Comparison of ENCODE assay signal across 11 cellular contexts in the genomic region with DNA sequence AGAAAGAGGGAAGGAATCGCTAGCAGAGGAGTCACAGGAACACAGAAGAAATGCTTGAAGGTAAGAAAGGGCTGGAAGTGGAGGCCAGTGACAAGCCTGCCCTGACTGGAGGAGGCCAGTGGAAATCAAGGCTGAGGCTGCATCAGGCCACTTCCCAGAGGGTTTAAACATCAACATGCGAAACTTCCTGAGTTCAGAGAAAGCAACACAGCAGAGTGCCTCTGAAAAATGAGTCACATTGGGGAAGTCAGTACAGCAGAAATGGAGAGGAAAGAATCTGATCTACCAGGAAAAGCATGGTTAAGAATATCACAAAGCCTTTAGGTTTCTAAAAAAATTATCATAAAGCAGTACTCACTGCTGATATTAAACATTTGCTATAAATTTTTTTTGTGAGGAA. TPM values are rescaled to one million over a fixed set of nuclear protein-coding genes. Genes with fewer than 3 reads are reported as not detected.
DNase-seq lines count a peak whose midpoint lies in the region; TF ChIP-seq lines count a peak whose summit lies in the region.
"Had no signal": no experiment of that assay in that cellular context is flagged by ENCODE, and none has a peak within 500 bp of the region (broad histone marks: within the 10 kb centered on the region; RNA-seq: fewer than 3 reads in every experiment).

No MANE protein-coding gene starts in this region.

- no peak overlapping the region for H3K23ac ChIP-seq in mesendoderm (ENCODE audit: low read length)

- H3K36me3 ChIP-seq in mesendoderm (ENCODE audit: control insufficient read depth, insufficient read depth, low read length) = no peaks in the 10 kb centered on the region
- H3K36me3 ChIP-seq in ascending aorta = peaks cover 20 to 38% of the 10 kb centered on the region in 2 donors
- H3K36me3 ChIP-seq: ovary had no signal

- H3K27ac ChIP-seq in mesendoderm (ENCODE audit: low read depth, low read length) = no peak overlapping the region
- no peak overlapping the region for H3K27ac ChIP-seq in ascending aorta
- H3K27ac ChIP-seq: ovary had no signal

- H4K5ac ChIP-seq in mesendoderm (ENCODE audit: low read length) = no peak overlapping the region

- peaks cover 2% of the 10 kb centered on the region for H3K79me1 ChIP-seq in mesendoderm (ENCODE audit: low read length)

- no peaks in the 10 kb centered on the region for H3K27me3 ChIP-seq in mesendoderm (ENCODE audit: insufficient read depth, low read length, poor library complexity)
- no peaks in the 10 kb centered on the region for H3K27me3 ChIP-seq in ascending aorta
- H3K27me3 ChIP-seq: ovary had no signal

- H2BK5ac ChIP-seq in mesendoderm (ENCODE audit: low read length) = no peak overlapping the region

- H2BK15ac ChIP-seq in mesendoderm (replicated peaks; ENCODE audit: low read depth) = no peak overlapping the region

- no peak overlapping the region for H2AK5ac ChIP-seq in mesendoderm (ENCODE audit: low read length)

- H3K18ac ChIP-seq in mesendoderm (ENCODE audit: low read length) = no peak overlapping the region

- H3K4me3 ChIP-seq in choroid plexus epithelial cell (ENCODE audit: low read depth, low read length) = no peak overlapping the region
- H3K4me3 ChIP-seq in mesendoderm (ENCODE audit: low read length) = no peak overlapping the region
- no peak overlapping the region for H3K4me3 ChIP-seq in ascending aorta
- H3K4me3 ChIP-seq: ovary had no signal

- H3K56ac ChIP-seq in mesendoderm (ENCODE audit: low read length) = no peak overlapping the region

- DNase-seq in EL = peak; percentile 53
- DNase-seq in NOMO-1 treated with DMSO at 0.1 percent for 48 hours (lab: John Stamatoyannopoulos, UW; ENCODE audit: unreplicated experiment) = peak; percentile 38
- DNase-seq in choroid plexus epithelial cell (ENCODE audit: low read depth) = peak; percentile 78
- DNase-seq in mesendoderm = peak; percentile 9
- DNase-seq in ascending aorta (ENCODE audit: low spot score in 2 of 2) = no peak
- no peak for DNase-seq in epidermal melanocyte (ENCODE audit: insufficient read length, low spot score)
- DNase-seq in posterior vena cava (ENCODE audit: low spot score) = no peak
- no peak for DNase-seq in T1000 (lab: John Stamatoyannopoulos, UW)
- DNase-seq: amniotic stem cell, NCI-H510A, ovary had no signal

- H3K9me3 ChIP-seq in ascending aorta = no peaks in the 10 kb centered on the region
- H3K9me3 ChIP-seq: ovary had no signal

- H3K4me1 ChIP-seq in mesendoderm (ENCODE audit: control insufficient read depth, low read depth, low read length) = no peaks in the 10 kb centered on the region
- no peaks in the 10 kb centered on the region for H3K4me1 ChIP-seq in ascending aorta

- no peak overlapping the region for H2BK120ac ChIP-seq in mesendoderm (ENCODE audit: low read depth, low read length)

- no peak for TF ChIP-seq CTCF in choroid plexus epithelial cell (conservative IDR thresholded peaks at IDR 0.05; ENCODE audit: low read depth, low read length)
- no peak for TF ChIP-seq CTCF in ascending aorta (IDR thresholded peaks at IDR 0.05)

- no peak overlapping the region for H4K8ac ChIP-seq in mesendoderm (ENCODE audit: low read depth, low read length)

- intact Hi-C loops in ascending aorta (cut with DNase I) = no loop called here
- intact Hi-C loops in posterior vena cava (cut with DNase I) = no loop called here

- no peaks in the 10 kb centered on the region for H3K79me2 ChIP-seq in mesendoderm (ENCODE audit: control insufficient read depth, insufficient read depth, low read length)

- no CpG with 5 or more reads among the region's 2 CpGs for WGBS in mesendoderm (ENCODE audit: extremely low coverage, insufficient coverage, low lambda C conversion rate)

- no peak overlapping the region for H3K4me2 ChIP-seq in mesendoderm (ENCODE audit: low read length)

- no peak overlapping the region for H3K4ac ChIP-seq in mesendoderm (ENCODE audit: low read depth, low read length)

- H3K9ac ChIP-seq in mesendoderm (ENCODE audit: low read length) = no peak overlapping the region

RNA-seq across cellular contexts. Expression of a gene that starts 23.3 kb away (rescaled TPM):
- 4.2 TPM for polyA plus RNA-seq in mesendoderm (2013, experiment 1 of 2)
- 4.4 TPM for polyA plus RNA-seq in mesendoderm (2013, experiment 2 of 2)
- 0.75 TPM for total RNA-seq in ascending aorta
- total RNA-seq in posterior vena cava = 10 to 100 TPM in 1 of 2 donors, 1 to 10 TPM in 1; 9.9 to 11.0 TPM

RNA-seq across cellular contexts. Expression of a gene that starts 36.0 kb away (rescaled TPM):
- 7.1 TPM for polyA plus RNA-seq in mesendoderm (2013, experiment 1 of 2)
- 7.1 TPM for polyA plus RNA-seq in mesendoderm (2013, experiment 2 of 2)
- total RNA-seq in ascending aorta (54.8 TPM), posterior vena cava (10 to 100 TPM; 16.2 to 17.8 TPM)

RNA-seq across cellular contexts. Expression of a gene that starts 41.5 kb away (rescaled TPM):
- polyA plus RNA-seq in mesendoderm (2013, experiment 1 of 2) = not detected
- not detected for polyA plus RNA-seq in mesendoderm (2013, experiment 2 of 2)
- total RNA-seq in ascending aorta (not detected), posterior vena cava (not detected)
- total RNA-seq: ovary had no signal
- polyA plus RNA-seq: ovary had no signal

RNA-seq across cellular contexts. Expression of a gene that starts 47.4 kb away (rescaled TPM):
- polyA plus RNA-seq in mesendoderm (2013, experiment 1 of 2) = 29.9 TPM
- 29.7 TPM for polyA plus RNA-seq in mesendoderm (2013, experiment 2 of 2)
- 50.0 TPM for total RNA-seq in ascending aorta
- total RNA-seq in posterior vena cava = 10 to 100 TPM; 14.6 to 19.1 TPM

RNA-seq across cellular contexts. Expression of a gene that starts 54.7 kb away (rescaled TPM):
- 0.46 TPM for polyA plus RNA-seq in mesendoderm (2013, experiment 1 of 2)
- 0.71 TPM for polyA plus RNA-seq in mesendoderm (2013, experiment 2 of 2)
- total RNA-seq in ascending aorta (not detected), posterior vena cava (not detected)
- total RNA-seq: ovary had no signal
- polyA plus RNA-seq: ovary had no signal

Comparison
In these comparisons a context has a peak if more than half of its experiments do, and no peak if none do; other contexts are left out.
1. DNase-seq: peak in EL (single experiment), NOMO-1 treated with DMSO at 0.1 percent for 48 hours (single experiment), choroid plexus epithelial cell (single experiment) and mesendoderm (single experiment); none in ascending aorta (0 of 2), epidermal melanocyte (single experiment), posterior vena cava (single experiment) and T1000 (single experiment).